Comparison of ENCODE assay signal across 12 cellular contexts in genomic region chr20:35478804-35479472, GRCh38. TPM values are rescaled to one million over a fixed set of nuclear protein-coding genes. Genes with fewer than 3 reads are reported as not detected.
DNase-seq lines count a peak whose midpoint lies in the region; ATAC-seq and TF ChIP-seq lines count a peak whose summit lies in the region.
"Had no signal": no experiment of that assay in that cellular context is flagged by ENCODE, and none has a peak within 500 bp of the region (broad histone marks: within the 10 kb centered on the region; RNA-seq: fewer than 3 reads in every experiment).

No MANE protein-coding gene starts in this region.

- H3K4me3 Mint-ChIP-seq in natural killer cell: no peak overlapping the region
- H3K4me3 Mint-ChIP-seq: type B pancreatic cell had no signal

- no peaks in the 10 kb centered on the region for H3K27me3 ChIP-seq in brain microvascular endothelial cell (replicated peaks)

- intact Hi-C loops in natural killer cell (cut with micrococcal nuclease): no loop called here

- in situ Hi-C loops in brain microvascular endothelial cell (cut with HindIII; ENCODE audit: low pct_ligation_motif_present, low sequenced_read_pairs): no loop called here

- no peak overlapping the region for H3K27ac ChIP-seq in brain microvascular endothelial cell

- ATAC-seq in natural killer cell (no peak), HG02798 (IDR thresholded peaks at IDR 0.05; ENCODE audit: poor library complexity, unreplicated experiment) (no peak)

- H3K4me3 ChIP-seq in brain microvascular endothelial cell (ENCODE audit: low read depth, low read length): no peak overlapping the region

- H3K27ac Mint-ChIP-seq in natural killer cell: peak overlapping the region; percentile 11 to 84
- H3K27ac Mint-ChIP-seq: type B pancreatic cell had no signal

- no peaks in the 10 kb centered on the region for H3K27me3 Mint-ChIP-seq in natural killer cell (ENCODE audit: low read depth in 2 of 2)
- H3K27me3 Mint-ChIP-seq: type B pancreatic cell had no signal

- DNase-seq in DMS53 (lab: John Stamatoyannopoulos, UW) (peak; percentile 18), DMS53 treated with DMSO at 0.1 percent for 48 hours (lab: John Stamatoyannopoulos, UW; ENCODE audit: unreplicated experiment) (no peak), NAMALWA (ENCODE audit: low spot score) (peak; percentile 47), brain microvascular endothelial cell (peak; percentile 4), natural killer cell (no peak), mucosa of gallbladder (ENCODE audit: low spot score) (no peak), AML-193 (lab: John Stamatoyannopoulos, UW) (no peak)
- DNase-seq: stimulated activated CD4-positive, alpha-beta T cell treated with anti-CD3 and anti-CD28 coated beads, Interleukin-2, amount 100 ng/mL, for 48 hours had no signal

- peaks cover 53% of the 10 kb centered on the region for H3K36me3 ChIP-seq in brain microvascular endothelial cell (replicated peaks)

- peak; percentile 44 for TF ChIP-seq CTCF in brain microvascular endothelial cell (IDR thresholded peaks at IDR 0.05; ENCODE audit: low read depth, low read length, missing control alignments)
- TF ChIP-seq CTCF in natural killer cell (IDR thresholded peaks at IDR 0.05): no peak

- H3K36me3 Mint-ChIP-seq in natural killer cell: peaks cover 7% of the 10 kb centered on the region

- peaks cover 13 to 25% of the 10 kb centered on the region in 2 donors for H3K4me1 Mint-ChIP-seq in natural killer cell

- H3K9me3 Mint-ChIP-seq in natural killer cell: no peaks in the 10 kb centered on the region

RNA-seq across cellular contexts. Expression of gene CEP250, which starts 23.5 kb away (rescaled TPM):
- total RNA-seq in natural killer cell (10 to 100 TPM; 61.5 to 91.8 (median 80.8) TPM), mucosa of gallbladder (33.5 TPM)

RNA-seq across cellular contexts. Expression of gene GDF5, which starts 40.9 kb away (rescaled TPM):
- not detected for total RNA-seq in natural killer cell
- 0.09 TPM for total RNA-seq in mucosa of gallbladder
- total RNA-seq: NCI-H460 had no signal

RNA-seq across cellular contexts. Expression of gene C20orf173, which starts 50.5 kb away (rescaled TPM):
- not detected for total RNA-seq in natural killer cell
- total RNA-seq in mucosa of gallbladder: not detected
- total RNA-seq: myocyte, NCI-H460 had no signal

Comparison
In these comparisons a context has a peak if more than half of its experiments do, and no peak if none do; other contexts are left out.
1. DNase-seq: peak in DMS53 (single experiment), NAMALWA (single experiment) and brain microvascular endothelial cell (single experiment); none in DMS53 treated with DMSO at 0.1 percent for 48 hours (single experiment), natural killer cell (single experiment), mucosa of gallbladder (single experiment) and AML-193 (0 of 2).